8 cellular contexts compared by ENCODE assay signal in genomic region chr16:71846443-71846842, GRCh38. TPM values are rescaled to one million over a fixed set of nuclear protein-coding genes. Genes with fewer than 3 reads are reported as not detected.
DNase-seq lines count a peak whose midpoint lies in the region; ATAC-seq lines count a peak whose summit lies in the region.

No MANE protein-coding gene starts in this region.

- H3K4me3 Mint-ChIP-seq in CD4-positive, alpha-beta memory T cell = peak overlapping the region; percentile 90 to 95 (median 94)
- peak overlapping the region; percentile 91 for H3K4me3 Mint-ChIP-seq in activated naive CD4-positive, alpha-beta T cell treated with anti-CD3 and anti-CD28 coated beads, Interleukin-2, amount 10 ng/mL, durations not matched to agents 7 days and 5 days

- H3K9me3 ChIP-seq in CD4-positive, alpha-beta memory T cell (ENCODE audit: control insufficient read depth in 1 of 2, low read length in 2 of 2) = no peaks in the 10 kb centered on the region
- H3K9me3 ChIP-seq in HUES6 (ENCODE audit: control insufficient read depth, insufficient read depth, low read depth, low read length) (no peaks in the 10 kb centered on the region), skeletal muscle tissue (ENCODE audit: control insufficient read depth in 3 of 3, low read length in 3 of 3) (no peaks in the 10 kb centered on the region)

- no peaks in the 10 kb centered on the region for H3K27me3 ChIP-seq in CD4-positive, alpha-beta memory T cell (ENCODE audit: insufficient read depth, low read length)
- H3K27me3 ChIP-seq in HUES6 (ENCODE audit: control insufficient read depth, insufficient read depth, low read length) (no peaks in the 10 kb centered on the region), skeletal muscle tissue (ENCODE audit: control insufficient read depth in 3 of 3, insufficient read depth in 3 of 3, low read length in 3 of 3) (no peaks in the 10 kb centered on the region)

- peaks cover 18% of the 10 kb centered on the region for H3K4me1 ChIP-seq in CD4-positive, alpha-beta memory T cell (ENCODE audit: insufficient read depth, low read length)
- H3K4me1 ChIP-seq in HUES6 (ENCODE audit: control insufficient read depth, insufficient read depth, low read length) = peaks cover 5% of the 10 kb centered on the region; the same call in 1 of the 2 replicates
- peaks cover 11 to 22% (median 19%) of the 10 kb centered on the region in 3 donors for H3K4me1 ChIP-seq in skeletal muscle tissue (ENCODE audit: control insufficient read depth in 3 of 3, insufficient read depth in 3 of 3, low read length in 3 of 3)

- peaks cover 24 to 44% of the 10 kb centered on the region in 2 donors for H3K36me3 Mint-ChIP-seq in CD4-positive, alpha-beta memory T cell
- H3K36me3 Mint-ChIP-seq in activated naive CD4-positive, alpha-beta T cell treated with anti-CD3 and anti-CD28 coated beads, Interleukin-2, amount 10 ng/mL, durations not matched to agents 7 days and 5 days = peaks cover 31% of the 10 kb centered on the region

- POLR2A ChIA-PET in CD4-positive, alpha-beta memory T cell (lab: Charles Lee; ENCODE audit: partially characterized antibody) = interaction anchor here (0.7 to 3.0 kb wide), 9 partner anchors 9 to 49 kb away, joined by 3 to 22 read pairs (median 4); partner anchors contain the start of genes AP1G1, IST1 and ZNF821

- DNase-seq in CD4-positive, alpha-beta memory T cell = peak in 3 of 5 donors; percentile 8 to 22 (median 15)
- peak; percentile 54 for DNase-seq in activated naive CD4-positive, alpha-beta T cell treated with anti-CD3 and anti-CD28 coated beads, Interleukin-2, amount 10 ng/mL, durations not matched to agents 7 days and 5 days
- peak; percentile 29 for DNase-seq in hepatic stellate cell (ENCODE audit: low spot score)
- no peak for DNase-seq in NCI-H226
- DNase-seq in 8988T = no peak

- peak overlapping the region; percentile 87 to 99 (median 94) for H3K27ac Mint-ChIP-seq in CD4-positive, alpha-beta memory T cell
- H3K27ac Mint-ChIP-seq in activated naive CD4-positive, alpha-beta T cell treated with anti-CD3 and anti-CD28 coated beads, Interleukin-2, amount 10 ng/mL, durations not matched to agents 7 days and 5 days = peak overlapping the region; percentile 96

- peak overlapping the region; percentile 88 for H3K27ac ChIP-seq in CD4-positive, alpha-beta memory T cell (ENCODE audit: low read depth, low read length)
- peak overlapping the region; percentile 87 for H3K27ac ChIP-seq in HUES6 (ENCODE audit: low read depth, low read length)
- H3K27ac ChIP-seq in skeletal muscle tissue (ENCODE audit: low read depth, low read length) = peak overlapping the region; percentile 82

- H3K27me3 Mint-ChIP-seq in CD4-positive, alpha-beta memory T cell = no peaks in the 10 kb centered on the region
- H3K27me3 Mint-ChIP-seq in activated naive CD4-positive, alpha-beta T cell treated with anti-CD3 and anti-CD28 coated beads, Interleukin-2, amount 10 ng/mL, durations not matched to agents 7 days and 5 days = no peaks in the 10 kb centered on the region

- no peaks in the 10 kb centered on the region for H3K9me3 Mint-ChIP-seq in CD4-positive, alpha-beta memory T cell
- no peaks in the 10 kb centered on the region for H3K9me3 Mint-ChIP-seq in activated naive CD4-positive, alpha-beta T cell treated with anti-CD3 and anti-CD28 coated beads, Interleukin-2, amount 10 ng/mL, durations not matched to agents 7 days and 5 days

- CTCF ChIA-PET in CD4-positive, alpha-beta memory T cell (lab: Charles Lee; ENCODE audit: partially characterized antibody) = interaction anchor here (0.8 to 4.3 kb wide), 3 partner anchors 36 to 115 kb away, joined by 3 to 27 read pairs (median 5); no protein-coding TSS in a partner anchor
- CTCF ChIA-PET in activated naive CD4-positive, alpha-beta T cell treated with anti-CD3 and anti-CD28 coated beads, Interleukin-2, amount 10 ng/mL, durations not matched to agents 7 days and 5 days (lab: Charles Lee) = no interaction called here

- peak overlapping the region; percentile 84 to 89 for H3K4me3 ChIP-seq in CD4-positive, alpha-beta memory T cell (ENCODE audit: low read length in 2 of 2)
- H3K4me3 ChIP-seq in HUES6 (ENCODE audit: low read depth, low read length) = peak overlapping the region; percentile 95
- peak overlapping the region; percentile 92 to 98 (median 94) for H3K4me3 ChIP-seq in skeletal muscle tissue (ENCODE audit: low read length in 3 of 3)

- intact Hi-C loops in CD4-positive, alpha-beta memory T cell (cut with micrococcal nuclease) = no loop called here

- H3K4me1 Mint-ChIP-seq in CD4-positive, alpha-beta memory T cell = peaks cover 26 to 59% (median 38%) of the 10 kb centered on the region in 4 donors
- H3K4me1 Mint-ChIP-seq in activated naive CD4-positive, alpha-beta T cell treated with anti-CD3 and anti-CD28 coated beads, Interleukin-2, amount 10 ng/mL, durations not matched to agents 7 days and 5 days = peaks cover 47% of the 10 kb centered on the region

- H3K9ac ChIP-seq in HUES6 (ENCODE audit: low read length) = peak overlapping the region; percentile 87
- H3K9ac ChIP-seq in skeletal muscle tissue (ENCODE audit: low read depth in 1 of 3, low read length in 3 of 3) = peak overlapping the region; percentile 97 to 99 (median 98)

- peaks cover 30% of the 10 kb centered on the region for H3K36me3 ChIP-seq in CD4-positive, alpha-beta memory T cell (ENCODE audit: insufficient read depth, low read length)
- peaks cover 38% of the 10 kb centered on the region for H3K36me3 ChIP-seq in HUES6 (ENCODE audit: control insufficient read depth, insufficient read depth, low read length)
- H3K36me3 ChIP-seq in skeletal muscle tissue (ENCODE audit: control insufficient read depth in 3 of 3, insufficient read depth in 3 of 3, low read length in 3 of 3) = peaks cover 30 to 33% (median 31%) of the 10 kb centered on the region in 3 donors

- ATAC-seq in GM19328 (IDR thresholded peaks at IDR 0.05; ENCODE audit: unreplicated experiment) = no peak

RNA-seq across cellular contexts. Expression of gene ATXN1L, which starts 0.7 kb away (rescaled TPM):
- 10 to 100 TPM; 29.6 to 31.6 TPM for total RNA-seq in CD4-positive, alpha-beta memory T cell
- 10 to 100 TPM; 10.0 to 10.5 TPM for polyA plus RNA-seq in CD4-positive, alpha-beta memory T cell
- 12.0 TPM for total RNA-seq in skeletal muscle tissue

RNA-seq across cellular contexts. Expression of gene ZNF821, which starts 37.5 kb away (rescaled TPM):
- 1 to 10 TPM; 8.0 to 9.7 TPM for total RNA-seq in CD4-positive, alpha-beta memory T cell
- polyA plus RNA-seq in CD4-positive, alpha-beta memory T cell = 10 to 100 TPM in 1 of 2 donors, 1 to 10 TPM in 1; 9.7 to 10.4 TPM
- total RNA-seq in skeletal muscle tissue = 5.7 TPM

RNA-seq across cellular contexts. Expression of gene AP1G1, which starts 37.8 kb away (rescaled TPM):
- total RNA-seq in CD4-positive, alpha-beta memory T cell = 100 to 1,000 TPM; 101 to 103 TPM
- polyA plus RNA-seq in CD4-positive, alpha-beta memory T cell = 10 to 100 TPM in 1 of 2 donors, 1 to 10 TPM in 1; 7.6 to 13.4 TPM
- total RNA-seq in skeletal muscle tissue = 61.1 TPM

RNA-seq across cellular contexts. Expression of gene IST1, which starts 48.9 kb away (rescaled TPM):
- total RNA-seq in CD4-positive, alpha-beta memory T cell = 100 to 1,000 TPM; 282 to 287 TPM
- 100 to 1,000 TPM; 180 to 181 TPM for polyA plus RNA-seq in CD4-positive, alpha-beta memory T cell
- total RNA-seq in skeletal muscle tissue = 114 TPM

Comparison
In these comparisons a context has a peak if more than half of its experiments do, and no peak if none do; other contexts are left out.
1. DNase-seq: peak in CD4-positive, alpha-beta memory T cell (3 of 5), activated naive CD4-positive, alpha-beta T cell treated with anti-CD3 and anti-CD28 coated beads, Interleukin-2, amount 10 ng/mL, durations not matched to agents 7 days and 5 days (single experiment) and hepatic stellate cell (single experiment); none in NCI-H226 (single experiment) and 8988T (single experiment).
2. Peak in every context shown above with its lines, with median percentiles within 50 percentile points of each other: H3K27ac ChIP-seq and H3K4me3 ChIP-seq.